In the genomic region with DNA sequence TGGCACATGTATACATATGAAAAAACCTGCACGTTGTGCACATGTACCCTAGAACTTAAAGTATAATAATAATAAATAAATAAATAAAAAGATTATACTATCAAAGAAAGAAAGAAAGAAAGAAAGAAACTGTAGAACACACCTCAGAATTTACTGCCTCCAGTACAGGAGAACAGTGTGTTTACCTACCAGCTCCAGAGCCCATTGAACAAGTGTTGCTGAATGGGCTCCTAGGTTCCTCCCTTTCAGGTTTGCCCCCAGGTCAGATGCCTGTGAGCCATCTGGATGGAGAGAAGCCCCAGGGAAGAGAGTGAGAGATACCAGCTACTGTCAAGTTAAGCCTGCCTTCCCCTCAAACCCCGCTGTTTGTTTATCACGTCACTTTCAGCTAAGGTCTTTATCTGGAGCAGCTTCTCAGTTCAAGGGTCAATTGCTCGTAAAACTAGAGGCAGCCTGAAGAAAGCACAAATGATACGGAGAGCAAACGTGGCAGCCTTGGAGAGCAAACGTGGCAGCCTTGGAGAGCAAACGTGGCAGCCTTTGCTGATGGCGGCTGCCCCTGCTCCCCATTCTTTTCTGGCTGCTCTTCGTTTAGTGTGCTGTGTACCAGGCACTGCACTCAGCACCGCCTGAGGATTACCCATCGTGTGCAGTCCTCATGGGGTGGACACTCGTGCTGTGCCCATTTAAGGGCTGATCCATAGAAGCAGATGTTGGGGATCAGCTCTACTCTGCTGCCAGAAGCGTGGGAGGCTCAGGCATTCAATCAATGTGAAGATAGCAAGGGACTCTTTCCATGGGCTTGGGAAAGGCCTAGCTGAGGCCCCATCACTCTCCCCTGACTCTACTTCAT, we compare ENCODE assay signal across 16 cellular contexts.
"Had no signal": no experiment of that assay in that cellular context is flagged by ENCODE, and none has a peak within 500 bp of the region (broad histone marks: within the 10 kb centered on the region; RNA-seq: fewer than 3 reads in every experiment).

No MANE protein-coding gene starts in this region.

- H3K9me3 ChIP-seq: left lung, sigmoid colon, tibial artery, uterus had no signal

- H3K36me3 Mint-ChIP-seq: activated naive CD8-positive, alpha-beta T cell; naive B cell had no signal

- H2AFZ ChIP-seq: parathyroid adenoma had no signal

- H3K4me1 ChIP-seq: left lung, parathyroid adenoma, uterus had no signal

- H3K9me3 Mint-ChIP-seq: T-helper 2 cell treated with Interferon-gamma antibody and Interleukin-4, amounts not matched to agents 5 μg/mL and 100 μg/mL, for 36 hours had no signal

- H3K9ac ChIP-seq: parathyroid adenoma had no signal

- H3K36me3 ChIP-seq: left lung, sigmoid colon, tibial artery, uterus had no signal

- H3K4me3 ChIP-seq: dorsolateral prefrontal cortex, left lung, sigmoid colon, tibial artery, uterus had no signal

- H3K4me1 Mint-ChIP-seq: naive B cell had no signal

- ATAC-seq: left lung; stimulated activated naive CD8-positive, alpha-beta T cell treated with anti-CD3 and anti-CD28 coated beads, Interleukin-15, Interleukin-2, amounts not matched to agents 100 U/mL and 50 U/mL, for 24 hours had no signal

- H3K27me3 ChIP-seq: left lung, sigmoid colon, tibial artery, uterus had no signal

- DNase-seq: activated CD4-positive, alpha-beta T cell treated with anti-CD3 and anti-CD28 coated beads, Interleukin-2, amount 50 U/mL, for 4 hours; amniotic stem cell; dorsolateral prefrontal cortex; kidney; left lung; naive B cell; sigmoid colon; stimulated activated CD4-positive, alpha-beta T cell treated with anti-CD3 and anti-CD28 coated beads, Interleukin-2, amount 100 ng/mL, for 24 hours; stimulated activated naive CD8-positive, alpha-beta T cell treated with anti-CD3 and anti-CD28 coated beads, Interleukin-15, Interleukin-2, amounts not matched to agents 100 U/mL and 50 U/mL, for 24 hours; substantia nigra; tibial artery; uterus had no signal

- H3K27ac Mint-ChIP-seq: activated naive CD8-positive, alpha-beta T cell; T-helper 2 cell treated with Interferon-gamma antibody and Interleukin-4, amounts not matched to agents 5 μg/mL and 100 μg/mL, for 36 hours had no signal

- H3K27ac ChIP-seq: dorsolateral prefrontal cortex, epithelial cell of prostate, left lung, parathyroid adenoma, sigmoid colon, uterus had no signal

- H3K79me2 ChIP-seq: parathyroid adenoma had no signal

- H3K4me3 Mint-ChIP-seq: activated naive CD8-positive, alpha-beta T cell; naive B cell; T-helper 2 cell treated with Interferon-gamma antibody and Interleukin-4, amounts not matched to agents 5 μg/mL and 100 μg/mL, for 36 hours had no signal
